In genomic region chr10:111158601-111159000, GRCh38 we compare ENCODE assay signal across 26 cellular contexts.
"Had no signal": no experiment of that assay in that cellular context is flagged by ENCODE, and none has a peak within 500 bp of the region (broad histone marks: within the 10 kb centered on the region; RNA-seq: fewer than 3 reads in every experiment).

No MANE protein-coding gene starts in this region.

- H3K27ac Mint-ChIP-seq: mesothelial cell of epicardium; naive B cell; natural killer cell; nephron progenitor cell; neural progenitor cell; stimulated activated memory B cell treated with anti-CD40 and anti-IgM and Interleukin-4, amounts not matched to agents 10 μg/mL and 1 μg/mL and 100 μg/mL, for 72 hours; stimulated activated naive CD8-positive, alpha-beta T cell treated with anti-CD3 and anti-CD28 coated beads, Interleukin-15, amount 100 ng/mL, for 72 hours had no signal

- H3K4me1 ChIP-seq: left ventricle myocardium inferior, neural progenitor cell, parathyroid adenoma, right atrium auricular region, right lobe of liver, spleen, testis, thyroid gland, upper lobe of left lung, vagina had no signal

- H3K4me3 Mint-ChIP-seq: mesothelial cell of epicardium; naive B cell; natural killer cell; nephron progenitor cell; neural progenitor cell; stimulated activated memory B cell treated with anti-CD40 and anti-IgM and Interleukin-4, amounts not matched to agents 10 μg/mL and 1 μg/mL and 100 μg/mL, for 72 hours; stimulated activated naive CD8-positive, alpha-beta T cell treated with anti-CD3 and anti-CD28 coated beads, Interleukin-15, amount 100 ng/mL, for 72 hours had no signal

- H3K9ac ChIP-seq: neural progenitor cell, parathyroid adenoma had no signal

- H3K27me3 ChIP-seq: neural progenitor cell, neutrophil, right atrium auricular region, right lobe of liver, testis, thyroid gland, upper lobe of left lung, vagina had no signal

- H2AFZ ChIP-seq: hepatocyte, neural progenitor cell, parathyroid adenoma had no signal

- DNase-seq: islet precursor cell; left ventricle myocardium inferior; mesendoderm; naive B cell; natural killer cell; nephron progenitor cell; occipital lobe; right lobe of liver; small intestine; spleen; stimulated activated CD4-positive, alpha-beta T cell treated with anti-CD3 and anti-CD28 coated beads, Interleukin-4, amount 100 ng/mL, for 24 hours; stimulated activated naive CD4-positive, alpha-beta T cell treated with Interleukin-2 at 50 U/mL for 16 hours; stimulated activated naive CD8-positive, alpha-beta T cell treated with anti-CD3 and anti-CD28 coated beads, Interleukin-15, amount 100 ng/mL, for 72 hours; testis; thyroid gland; transverse colon; upper lobe of left lung had no signal

- H3K9me3 Mint-ChIP-seq: mesothelial cell of epicardium; nephron progenitor cell; stimulated activated memory B cell treated with anti-CD40 and anti-IgM and Interleukin-4, amounts not matched to agents 10 μg/mL and 1 μg/mL and 100 μg/mL, for 72 hours; stimulated activated naive CD8-positive, alpha-beta T cell treated with anti-CD3 and anti-CD28 coated beads, Interleukin-15, amount 100 ng/mL, for 72 hours had no signal

- H3K4me1 Mint-ChIP-seq: mesothelial cell of epicardium; naive B cell; natural killer cell; nephron progenitor cell; neural progenitor cell; stimulated activated memory B cell treated with anti-CD40 and anti-IgM and Interleukin-4, amounts not matched to agents 10 μg/mL and 1 μg/mL and 100 μg/mL, for 72 hours; stimulated activated naive CD8-positive, alpha-beta T cell treated with anti-CD3 and anti-CD28 coated beads, Interleukin-15, amount 100 ng/mL, for 72 hours had no signal

- H3K9me3 ChIP-seq: left ventricle myocardium inferior, neutrophil, right atrium auricular region, right lobe of liver, spleen, testis, thyroid gland, transverse colon, upper lobe of left lung, vagina had no signal

- H3K36me3 ChIP-seq: left ventricle myocardium inferior, neural progenitor cell, neutrophil, right atrium auricular region, right lobe of liver, spleen, thyroid gland, transverse colon, upper lobe of left lung, vagina had no signal

- H3K36me3 Mint-ChIP-seq: mesothelial cell of epicardium; naive B cell; natural killer cell; neural progenitor cell; stimulated activated memory B cell treated with anti-CD40 and anti-IgM and Interleukin-4, amounts not matched to agents 10 μg/mL and 1 μg/mL and 100 μg/mL, for 72 hours had no signal

- H3K79me2 ChIP-seq: hepatocyte, parathyroid adenoma had no signal

- H3K4me2 ChIP-seq: hepatocyte, neural progenitor cell had no signal

- H3K4me3 ChIP-seq: hepatocyte, left ventricle myocardium inferior, lung, neural progenitor cell, right atrium auricular region, right lobe of liver, spleen, testis, thyroid gland, transverse colon, upper lobe of left lung, vagina had no signal

- H3K27ac ChIP-seq: hepatocyte, left ventricle myocardium inferior, neural progenitor cell, neutrophil, parathyroid adenoma, right atrium auricular region, right lobe of liver, spleen, testis, thyroid gland, transverse colon, upper lobe of left lung, vagina had no signal
